ENCODE assay signal across 8 cellular contexts in the genomic region with DNA sequence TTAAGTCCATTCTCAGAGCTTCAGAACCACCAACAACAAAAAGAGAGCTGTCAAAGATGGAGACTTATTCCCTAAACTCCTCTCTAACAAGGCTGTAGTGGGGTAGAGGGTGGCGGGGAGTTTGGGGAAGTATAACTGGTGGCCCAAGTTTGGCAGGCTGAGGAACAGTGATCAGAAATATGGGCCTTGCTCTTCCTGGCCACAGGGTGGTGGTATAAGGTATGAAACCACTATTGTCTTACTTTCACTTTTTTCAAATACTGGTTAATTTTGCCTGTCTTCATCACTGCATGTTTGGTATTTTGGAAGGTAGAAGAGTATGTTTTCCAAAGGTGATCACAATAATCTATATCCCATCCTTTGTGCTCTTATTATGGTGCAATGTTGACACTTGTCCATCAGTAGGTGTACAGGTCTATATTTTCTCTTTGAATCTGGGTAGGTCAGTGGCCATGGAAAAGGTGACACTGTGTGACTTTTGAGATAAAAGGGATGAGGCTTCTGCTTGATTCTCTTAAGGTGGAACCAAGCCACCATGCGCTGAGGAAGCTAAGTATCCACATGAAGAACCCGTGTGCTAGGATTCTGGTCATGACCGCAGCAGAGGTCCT. TPM values are rescaled to one million over a fixed set of nuclear protein-coding genes. Genes with fewer than 3 reads are reported as not detected.
DNase-seq lines count a peak whose midpoint lies in the region; ATAC-seq, FAIRE-seq and TF ChIP-seq lines count a peak whose summit lies in the region.

No MANE protein-coding gene starts in this region.

- no peaks in the 10 kb centered on the region for H3K79me2 ChIP-seq in Loucy (ENCODE audit: insufficient read depth, low read length)

- DNase-seq in HCEC 1CT (peak; percentile 27), cardiac fibroblast (ENCODE audit: low read depth in 2 of 2) (peak; percentile 26 to 37), psoas muscle (no peak), mesenteric fat pad (ENCODE audit: low spot score) (no peak), epidermal melanocyte (ENCODE audit: insufficient read length, low spot score) (no peak)

- intact Hi-C loops in psoas muscle (cut with DNase I), result no loop called here

- H4K20me1 ChIP-seq in Loucy (ENCODE audit: insufficient read depth, low read length, poor library complexity, severe bottlenecking), result no peaks in the 10 kb centered on the region

- H3K27me3 ChIP-seq in Loucy (ENCODE audit: insufficient read depth, low read length, poor library complexity, severe bottlenecking), result no peaks in the 10 kb centered on the region
- no peaks in the 10 kb centered on the region for H3K27me3 ChIP-seq in psoas muscle (ENCODE audit: insufficient read depth in 3 of 3, low read length in 2 of 3)

- no peaks in the 10 kb centered on the region for H3K4me1 ChIP-seq in Loucy (ENCODE audit: insufficient read depth, low read length, poor library complexity, severe bottlenecking)
- H3K4me1 ChIP-seq in psoas muscle, result no peaks in the 10 kb centered on the region

- no peaks in the 10 kb centered on the region for H3K9me3 ChIP-seq in Loucy (ENCODE audit: insufficient read depth, low read depth, low read length)
- H3K9me3 ChIP-seq in psoas muscle, result no peaks in the 10 kb centered on the region

- H3K4me2 ChIP-seq in Loucy (ENCODE audit: low read depth, low read length, poor library complexity, severe bottlenecking), result peak overlapping the region; percentile 24

- no peaks in the 10 kb centered on the region for H3K9me2 ChIP-seq in Loucy (replicated peaks; ENCODE audit: low read depth, low read length)

- H3K36me3 ChIP-seq in Loucy (ENCODE audit: insufficient read depth, low read length) (no peaks in the 10 kb centered on the region), psoas muscle (ENCODE audit: insufficient read depth in 1 of 2, low read depth in 1 of 2) (no peaks in the 10 kb centered on the region)

- peak in 1 of 4 donors; percentile 26 for ATAC-seq in psoas muscle

- peak overlapping the region; percentile 66 for H2AFZ ChIP-seq in Loucy (ENCODE audit: low read length)

- no peak overlapping the region for H3K27ac ChIP-seq in psoas muscle

- FAIRE-seq in A204.1 (lab: Jason Lieb, UNC), result peak; percentile 19

- no peaks in the 10 kb centered on the region for H3F3A ChIP-seq in Loucy (ENCODE audit: low read depth)

- peak overlapping the region; percentile 27 for H3K4me3 ChIP-seq in Loucy (ENCODE audit: low read length, poor library complexity, severe bottlenecking)
- H3K4me3 ChIP-seq in cardiac fibroblast (replicated peaks in 1 of 2; ENCODE audit: low read depth in 2 of 2, low read length in 2 of 2), result no peak overlapping the region
- no peak overlapping the region for H3K4me3 ChIP-seq in psoas muscle

- TF ChIP-seq CTCF in GM12873 (IDR thresholded peaks at IDR 0.05; ENCODE audit: insufficient read depth, low read depth, low read length, missing control alignments) (peak; percentile 79), Loucy (conservative IDR thresholded peaks at IDR 0.05; ENCODE audit: low read length) (peak; percentile 75), cardiac fibroblast (IDR thresholded peaks at IDR 0.05; ENCODE audit: low read depth, low read length) (peak; percentile 59), psoas muscle (IDR thresholded peaks at IDR 0.05) (peak; percentile 19)

- WGBS in psoas muscle, 3 donors, result 89 to 95% (median 92%) methylated on average over 4 of the region's 4 CpGs

- no peak overlapping the region for H3K9ac ChIP-seq in Loucy (ENCODE audit: low read depth, low read length, poor library complexity, severe bottlenecking)

RNA-seq across cellular contexts. Expression of gene GPC5, which starts 23.2 kb away (rescaled TPM):
- total RNA-seq in psoas muscle (not detected), mesenteric fat pad (0.13 TPM)
- polyA plus RNA-seq in psoas muscle, result under 1 TPM in 1 of 3 donors, not detected in 2; 0.23 TPM

RNA-seq across cellular contexts. Expression of gene MIR17HG, which starts 27.7 kb away (rescaled TPM):
- 1 to 10 TPM in 3 of 4 donors, under 1 TPM in 1; 0.92 to 5.2 (median 1.2) TPM for total RNA-seq in psoas muscle
- under 1 TPM; 0.24 to 0.86 (median 0.30) TPM for polyA plus RNA-seq in psoas muscle
- 3.5 TPM for total RNA-seq in mesenteric fat pad

Comparison
In these comparisons a context has a peak if more than half of its experiments do, and no peak if none do; other contexts are left out.
1. CTCF ChIP-seq: peak in every context shown above with its lines; median percentile 79 in GM12873; 75 in Loucy; 59 in cardiac fibroblast; 19 in psoas muscle.
2. DNase-seq: peak in HCEC 1CT (single experiment) and cardiac fibroblast (2 of 2); none in psoas muscle (0 of 2), mesenteric fat pad (single experiment) and epidermal melanocyte (single experiment).